ENCODE assay signal across 8 cellular contexts in the genomic region with DNA sequence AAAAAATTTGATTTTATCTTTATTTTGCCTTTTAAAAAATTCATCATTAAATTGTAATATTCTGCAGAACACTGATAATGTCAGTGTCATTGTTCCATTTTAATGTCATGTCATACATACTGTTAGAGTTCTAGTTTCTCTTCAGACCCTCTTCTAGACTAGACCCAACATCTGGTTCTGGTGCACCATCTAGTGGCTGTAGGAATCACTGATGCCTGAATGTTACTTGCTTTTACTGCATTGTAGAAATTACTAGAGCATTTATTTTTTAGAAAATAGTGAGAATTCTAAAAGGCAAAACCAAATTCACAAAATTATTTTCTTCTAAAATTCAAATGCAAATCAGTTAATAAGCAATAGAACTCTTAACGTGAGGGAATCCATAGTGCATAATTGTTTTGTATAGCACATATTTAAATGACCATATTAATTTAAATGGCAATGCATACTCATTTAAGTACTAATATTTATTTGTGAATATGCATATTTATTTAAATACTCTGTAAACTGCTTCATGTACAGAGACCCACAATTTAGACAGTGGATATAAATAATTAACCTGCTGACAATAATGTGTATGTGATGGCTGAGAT.
A peak's percentile ranks its signal among the peaks of the same experiment; 100 is the strongest.
DNase-seq lines count a peak whose midpoint lies in the region; ATAC-seq, FAIRE-seq and TF ChIP-seq lines count a peak whose summit lies in the region.

No MANE protein-coding gene starts in this region.

- FAIRE-seq in G401.6 (lab: Jason Lieb, UNC) = peak; percentile 89

- TF ChIP-seq CTCF in GM20000 (IDR thresholded peaks at IDR 0.05; ENCODE audit: extremely low read depth, missing control alignments) = peak; percentile 69
- peak; percentile 88 for TF ChIP-seq CTCF in fibroblast of the aortic adventitia (IDR thresholded peaks at IDR 0.05; ENCODE audit: insufficient read depth, low read length)
- no peak for TF ChIP-seq CTCF in omental fat pad (IDR thresholded peaks at IDR 0.05)

- DNase-seq in GM20000 (ENCODE audit: low spot score) = peak; percentile 46
- peak; percentile 84 for DNase-seq in NCI-H748 (lab: John Stamatoyannopoulos, UW; ENCODE audit: unreplicated experiment)
- DNase-seq in activated T-cell treated with anti-CD3 and anti-CD28 coated beads for 4 hours = peak; percentile 37
- DNase-seq in fibroblast of the aortic adventitia (ENCODE audit: low read depth) = peak; percentile 82
- no peak for DNase-seq in omental fat pad (ENCODE audit: low spot score)
- no peak for DNase-seq in retina

- ATAC-seq in HG03558 (IDR thresholded peaks at IDR 0.05; ENCODE audit: extremely low read depth, unreplicated experiment) (peak; percentile 87), omental fat pad (ENCODE audit: low FRiP score) (peak; percentile 68)

- H3K4me3 ChIP-seq in fibroblast of the aortic adventitia (ENCODE audit: low read depth, low read length) = no peak overlapping the region

Comparison
In these comparisons a context has a peak if more than half of its experiments do, and no peak if none do; other contexts are left out.
1. DNase-seq: peak in GM20000 (single experiment), NCI-H748 (single experiment), activated T-cell treated with anti-CD3 and anti-CD28 coated beads for 4 hours (single experiment) and fibroblast of the aortic adventitia (single experiment); none in omental fat pad (single experiment) and retina (single experiment).
2. CTCF ChIP-seq: peak in GM20000 (single experiment) and fibroblast of the aortic adventitia (single experiment); none in omental fat pad (0 of 3).